13 cellular contexts compared by ENCODE assay signal in genomic region chr9:124077915-124078572, GRCh38.
DNase-seq lines count a peak whose midpoint lies in the region; ATAC-seq and TF ChIP-seq lines count a peak whose summit lies in the region.
"Had no signal": no experiment of that assay in that cellular context is flagged by ENCODE, and none has a peak within 500 bp of the region (broad histone marks: within the 10 kb centered on the region; RNA-seq: fewer than 3 reads in every experiment).

No MANE protein-coding gene starts in this region.

- H3K36me3 ChIP-seq in smooth muscle cell (ENCODE audit: low read depth) (no peaks in the 10 kb centered on the region), sigmoid colon (no peaks in the 10 kb centered on the region)
- H3K36me3 ChIP-seq: colonic mucosa, right lobe of liver had no signal

- no peak for ATAC-seq in HG03159 (IDR thresholded peaks at IDR 0.05; ENCODE audit: unreplicated experiment)
- ATAC-seq: activated CD8-positive, alpha-beta memory T cell treated with anti-CD3 and anti-CD28 coated beads, Interleukin-2, amount 10 ng/mL, durations not matched to agents 7 days and 5 days had no signal

- peaks cover 5% of the 10 kb centered on the region for H3F3A ChIP-seq in smooth muscle cell (ENCODE audit: low read depth)

- no peak overlapping the region for H2AFZ ChIP-seq in smooth muscle cell (ENCODE audit: low read depth)

- TF ChIP-seq POLR2A in sigmoid colon (IDR thresholded peaks at IDR 0.05): no peak

- H3K9ac ChIP-seq in smooth muscle cell (ENCODE audit: low read depth): no peak overlapping the region

- no peaks in the 10 kb centered on the region for H3K4me1 ChIP-seq in smooth muscle cell (ENCODE audit: low read depth)
- H3K4me1 ChIP-seq in sigmoid colon: no peaks in the 10 kb centered on the region
- H3K4me1 ChIP-seq: colonic mucosa had no signal

- H3K9me3 ChIP-seq in smooth muscle cell (replicated peaks; ENCODE audit: low read depth) (no peaks in the 10 kb centered on the region), sigmoid colon (no peaks in the 10 kb centered on the region)
- H3K9me3 ChIP-seq: colonic mucosa, right lobe of liver had no signal

- no peaks in the 10 kb centered on the region for H3K27me3 ChIP-seq in smooth muscle cell (ENCODE audit: low read depth)
- H3K27me3 ChIP-seq in sigmoid colon: peaks cover 0 to 3% (median 0%) of the 10 kb centered on the region in 3 donors
- H3K27me3 ChIP-seq: colonic mucosa, right lobe of liver had no signal

- peak; percentile 43 for DNase-seq in H4 (ENCODE audit: low spot score)
- peak; percentile 33 for DNase-seq in T1000 (lab: John Stamatoyannopoulos, UW)
- peak; percentile 16 for DNase-seq in fibroblast of pulmonary artery (ENCODE audit: low read depth)
- DNase-seq in smooth muscle cell (lab: John Stamatoyannopoulos, UW; ENCODE audit: unreplicated experiment): no peak
- DNase-seq in mesenteric fat pad (ENCODE audit: low spot score): no peak
- no peak for DNase-seq in sigmoid colon
- DNase-seq: activated CD8-positive, alpha-beta memory T cell treated with anti-CD3 and anti-CD28 coated beads, Interleukin-2, amount 10 ng/mL, durations not matched to agents 7 days and 5 days; activated naive CD4-positive, alpha-beta T cell treated with anti-CD3 and anti-CD28 coated beads, Interleukin-2, amount 50 U/mL, for 16 hours; colonic mucosa; MV-4-11; NCI-H345 had no signal

- H3K79me2 ChIP-seq in smooth muscle cell (ENCODE audit: low read depth): no peaks in the 10 kb centered on the region

- peak overlapping the region; percentile 41 for H3K27ac ChIP-seq in smooth muscle cell (ENCODE audit: low read depth)
- H3K27ac ChIP-seq in sigmoid colon: no peak overlapping the region
- H3K27ac ChIP-seq: colonic mucosa, right lobe of liver had no signal

- TF ChIP-seq EP300 in sigmoid colon (IDR thresholded peaks at IDR 0.05): no peak

- no peaks in the 10 kb centered on the region for H4K20me1 ChIP-seq in smooth muscle cell (ENCODE audit: low read depth)

- intact Hi-C loops in sigmoid colon (cut with DNase I): no loop called here

- 74% methylated on average over 3 of the region's 3 CpGs for WGBS in smooth muscle cell (ENCODE audit: low lambda C conversion rate)
- WGBS in sigmoid colon, 2 donors: 67 to 88% methylated on average over 3 of the region's 3 CpGs

- no peak overlapping the region for H3K4me2 ChIP-seq in smooth muscle cell

- TF ChIP-seq CTCF in fibroblast of pulmonary artery (IDR thresholded peaks at IDR 0.05; ENCODE audit: low read length, missing control alignments) (no peak), smooth muscle cell (IDR thresholded peaks at IDR 0.05; ENCODE audit: borderline replicate concordance, insufficient read depth, poor library complexity, severe bottlenecking) (no peak), sigmoid colon (IDR thresholded peaks at IDR 0.05) (no peak)

- H3K4me3 ChIP-seq in fibroblast of pulmonary artery (replicated peaks; ENCODE audit: low read depth, low read length) (no peak overlapping the region), smooth muscle cell (no peak overlapping the region), sigmoid colon (no peak overlapping the region)
- H3K4me3 ChIP-seq: colonic mucosa, right lobe of liver had no signal

Comparison
In these comparisons a context has a peak if more than half of its experiments do, and no peak if none do; other contexts are left out.
1. DNase-seq: peak in H4 (single experiment), T1000 (single experiment) and fibroblast of pulmonary artery (single experiment); none in smooth muscle cell (single experiment), mesenteric fat pad (single experiment) and sigmoid colon (single experiment).